11 cellular contexts compared by ENCODE assay signal in genomic region chr6:72238900-72239299, GRCh38.
"Had no signal": no experiment of that assay in that cellular context is flagged by ENCODE, and none has a peak within 500 bp of the region (broad histone marks: within the 10 kb centered on the region; RNA-seq: fewer than 3 reads in every experiment).

No MANE protein-coding gene starts in this region.

- H3K79me2 ChIP-seq: hepatocyte, parathyroid adenoma had no signal

- H3K4me2 ChIP-seq: hepatocyte had no signal

- ATAC-seq: activated CD8-positive, alpha-beta T cell treated with anti-CD3 and anti-CD28 coated beads, Interleukin-2, amount 10 ng/mL, durations not matched to agents 7 days and 5 days; gastroesophageal sphincter; SK-N-SH treated with all-trans-retinoic acid at 6 μM for 48 hours; stimulated activated effector memory CD8-positive, alpha-beta T cell treated with anti-CD3 and anti-CD28 coated beads, Interleukin-12 subunit alpha, Interleukin-12 subunit beta, amount 100 ng/mL, for 72 hours had no signal

- H2AFZ ChIP-seq: hepatocyte, parathyroid adenoma had no signal

- H3K36me3 ChIP-seq: gastroesophageal sphincter, tibial nerve had no signal

- H3K9me3 ChIP-seq: gastroesophageal sphincter, tibial nerve had no signal

- H3K4me1 ChIP-seq: gastroesophageal sphincter, parathyroid adenoma, tibial nerve had no signal

- H3K27ac ChIP-seq: gastroesophageal sphincter, hepatocyte, parathyroid adenoma, tibial nerve had no signal

- DNase-seq: activated CD4-positive, alpha-beta T cell treated with anti-CD3 and anti-CD28 coated beads for 4 hours; activated CD8-positive, alpha-beta T cell treated with anti-CD3 and anti-CD28 coated beads, Interleukin-2, amount 10 ng/mL, durations not matched to agents 7 days and 5 days; activated naive CD4-positive, alpha-beta T cell; kidney glomerular epithelial cell; retina had no signal

- H3K4me3 ChIP-seq: gastroesophageal sphincter, hepatocyte, tibial nerve had no signal

- H3K9ac ChIP-seq: parathyroid adenoma had no signal

- H3K27me3 ChIP-seq: gastroesophageal sphincter, hepatocyte, tibial nerve had no signal
